9 cellular contexts compared by ENCODE assay signal in the genomic region with DNA sequence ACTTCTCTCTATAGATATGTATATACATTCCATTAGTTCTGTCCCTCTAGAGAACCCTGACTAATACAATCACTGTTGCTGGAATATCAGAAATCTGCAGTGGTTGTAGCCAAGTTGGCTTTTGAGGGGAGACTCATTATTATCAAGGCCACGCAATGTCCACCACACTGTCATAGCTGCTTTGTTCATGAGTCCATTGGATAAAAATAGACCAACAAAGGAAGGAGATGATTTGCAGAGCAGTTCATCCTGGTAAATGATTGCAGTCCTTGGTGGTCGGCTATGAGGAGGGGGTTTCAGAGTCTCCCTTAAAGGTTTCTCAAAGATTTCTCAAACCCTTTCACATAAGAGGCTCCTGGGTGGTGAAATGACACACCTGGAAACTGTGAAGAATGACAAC.
"Had no signal": no experiment of that assay in that cellular context is flagged by ENCODE, and none has a peak within 500 bp of the region (broad histone marks: within the 10 kb centered on the region; RNA-seq: fewer than 3 reads in every experiment).

No MANE protein-coding gene starts in this region.

- H2AFZ ChIP-seq: GM23248, GM23338 had no signal

- H3K27ac ChIP-seq: GM23248 had no signal

- H3K9me3 ChIP-seq: HAP-1 had no signal

- H3K4me2 ChIP-seq: GM23338 had no signal

- DNase-seq: GM23248, GOT3, H7, H9, HCEC 1CT, HFFc6 had no signal

- H3K4me3 ChIP-seq: GM23248, GM23338, HAP-1 had no signal

- H3K36me3 ChIP-seq: HAP-1 had no signal

- ATAC-seq: GM23338, HCT116 had no signal

- H3K9ac ChIP-seq: GM23248 had no signal

- H3K4me1 ChIP-seq: HAP-1 had no signal
